ENCODE assay signal across 1 cellular context in the genomic region with DNA sequence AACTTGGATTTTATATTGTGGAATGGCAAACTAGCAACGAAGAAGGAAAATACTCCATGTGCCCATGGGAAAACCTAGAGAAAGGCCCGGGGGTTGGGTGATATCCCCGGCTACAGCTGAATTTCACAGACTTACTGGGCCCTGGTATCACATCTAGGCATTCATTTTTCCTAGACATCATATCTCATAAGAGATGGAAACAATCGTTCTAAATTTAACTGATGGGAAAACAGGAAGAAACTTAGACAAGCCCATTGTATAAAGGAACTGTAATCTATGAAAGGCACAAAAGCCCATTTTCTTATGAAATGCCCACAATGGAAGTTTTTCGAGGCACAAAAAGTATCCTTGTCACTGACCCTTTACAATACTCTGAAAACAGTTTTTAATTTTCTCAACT.
TF ChIP-seq lines count a peak whose summit lies in the region.

No MANE protein-coding gene starts in this region.

TF ChIP-seq in HepG2, 621 proteins besides CTCF, POLR2A, EP300 and RAD21 (continued from another document):
- TF ChIP-seq HNF1A (IDR thresholded peaks at IDR 0.05; ENCODE audit: low read depth) (no peak), HNF1A (CRISPR knock-in tag; IDR thresholded peaks at IDR 0.05; ENCODE audit: borderline replicate concordance) (no peak), SMAD3 (CRISPR knock-in tag; IDR thresholded peaks at IDR 0.05) (no peak), SKI (IDR thresholded peaks at IDR 0.05; ENCODE audit: partially characterized antibody) (no peak), ZNF431 (CRISPR knock-in tag; IDR thresholded peaks at IDR 0.05; ENCODE audit: borderline replicate concordance, low read depth) (no peak), ZNF12 (CRISPR knock-in tag; IDR thresholded peaks at IDR 0.05) (no peak), ZKSCAN8 (CRISPR knock-in tag; IDR thresholded peaks at IDR 0.05; ENCODE audit: borderline replicate concordance) (no peak), SPEN (CRISPR knock-in tag; IDR thresholded peaks at IDR 0.05; ENCODE audit: low read depth) (no peak), ARID4A (CRISPR knock-in tag; IDR thresholded peaks at IDR 0.05; ENCODE audit: borderline replicate concordance) (no peak), SIN3B (IDR thresholded peaks at IDR 0.05; ENCODE audit: low read length) (no peak), ZNF577 (CRISPR knock-in tag; IDR thresholded peaks at IDR 0.05; ENCODE audit: borderline replicate concordance, low read depth) (no peak), REL (CRISPR knock-in tag; conservative IDR thresholded peaks at IDR 0.05) (no peak), ZNF746 (CRISPR knock-in tag; IDR thresholded peaks at IDR 0.05) (no peak)
- TF ChIP-seq, protein P1, sequence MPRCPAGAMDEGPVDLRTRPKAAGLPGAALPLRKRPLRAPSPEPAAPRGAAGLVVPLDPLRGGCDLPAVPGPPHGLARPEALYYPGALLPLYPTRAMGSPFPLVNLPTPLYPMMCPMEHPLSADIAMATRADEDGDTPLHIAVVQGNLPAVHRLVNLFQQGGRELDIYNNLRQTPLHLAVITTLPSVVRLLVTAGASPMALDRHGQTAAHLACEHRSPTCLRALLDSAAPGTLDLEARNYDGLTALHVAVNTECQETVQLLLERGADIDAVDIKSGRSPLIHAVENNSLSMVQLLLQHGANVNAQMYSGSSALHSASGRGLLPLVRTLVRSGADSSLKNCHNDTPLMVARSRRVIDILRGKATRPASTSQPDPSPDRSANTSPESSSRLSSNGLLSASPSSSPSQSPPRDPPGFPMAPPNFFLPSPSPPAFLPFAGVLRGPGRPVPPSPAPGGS (CRISPR knock-in tag; IDR thresholded peaks at IDR 0.05), result no peak
- TF ChIP-seq, protein P2, sequence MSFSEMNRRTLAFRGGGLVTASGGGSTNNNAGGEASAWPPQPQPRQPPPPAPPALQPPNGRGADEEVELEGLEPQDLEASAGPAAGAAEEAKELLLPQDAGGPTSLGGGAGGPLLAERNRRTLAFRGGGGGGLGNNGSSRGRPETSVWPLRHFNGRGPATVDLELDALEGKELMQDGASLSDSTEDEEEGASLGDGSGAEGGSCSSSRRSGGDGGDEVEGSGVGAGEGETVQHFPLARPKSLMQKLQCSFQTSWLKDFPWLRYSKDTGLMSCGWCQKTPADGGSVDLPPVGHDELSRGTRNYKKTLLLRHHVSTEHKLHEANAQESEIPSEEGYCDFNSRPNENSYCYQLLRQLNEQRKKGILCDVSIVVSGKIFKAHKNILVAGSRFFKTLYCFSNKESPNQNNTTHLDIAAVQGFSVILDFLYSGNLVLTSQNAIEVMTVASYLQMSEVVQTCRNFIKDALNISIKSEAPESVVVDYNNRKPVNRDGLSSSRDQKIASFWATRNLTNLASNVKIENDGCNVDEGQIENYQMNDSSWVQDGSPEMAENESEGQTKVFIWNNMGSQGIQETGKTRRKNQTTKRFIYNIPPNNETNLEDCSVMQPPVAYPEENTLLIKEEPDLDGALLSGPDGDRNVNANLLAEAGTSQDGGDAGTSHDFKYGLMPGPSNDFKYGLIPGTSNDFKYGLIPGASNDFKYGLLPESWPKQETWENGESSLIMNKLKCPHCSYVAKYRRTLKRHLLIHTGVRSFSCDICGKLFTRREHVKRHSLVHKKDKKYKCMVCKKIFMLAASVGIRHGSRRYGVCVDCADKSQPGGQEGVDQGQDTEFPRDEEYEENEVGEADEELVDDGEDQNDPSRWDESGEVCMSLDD (CRISPR knock-in tag; IDR thresholded peaks at IDR 0.05; ENCODE audit: borderline replicate concordance), result no peak
- TF ChIP-seq, protein P3, sequence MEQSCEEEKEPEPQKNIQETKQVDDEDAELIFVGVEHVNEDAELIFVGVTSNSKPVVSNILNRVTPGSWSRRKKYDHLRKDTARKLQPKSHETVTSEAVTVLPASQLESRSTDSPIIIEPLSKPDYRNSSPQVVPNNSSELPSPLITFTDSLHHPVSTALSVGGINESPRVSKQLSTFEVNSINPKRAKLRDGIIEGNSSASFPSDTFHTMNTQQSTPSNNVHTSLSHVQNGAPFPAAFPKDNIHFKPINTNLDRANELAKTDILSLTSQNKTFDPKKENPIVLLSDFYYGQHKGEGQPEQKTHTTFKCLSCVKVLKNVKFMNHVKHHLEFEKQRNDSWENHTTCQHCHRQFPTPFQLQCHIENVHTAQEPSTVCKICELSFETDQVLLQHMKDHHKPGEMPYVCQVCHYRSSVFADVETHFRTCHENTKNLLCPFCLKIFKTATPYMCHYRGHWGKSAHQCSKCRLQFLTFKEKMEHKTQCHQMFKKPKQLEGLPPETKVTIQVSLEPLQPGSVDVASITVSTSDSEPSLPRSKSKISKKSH (CRISPR knock-in tag; IDR thresholded peaks at IDR 0.05; ENCODE audit: borderline replicate concordance), result no peak
